Comparison of ENCODE assay signal across 30 cellular contexts in genomic region chr17:66214893-66215528, GRCh38. TPM values are rescaled to one million over a fixed set of nuclear protein-coding genes. Genes with fewer than 3 reads are reported as not detected.
DNase-seq lines count a peak whose midpoint lies in the region; TF ChIP-seq lines count a peak whose summit lies in the region.
"Had no signal": no experiment of that assay in that cellular context is flagged by ENCODE, and none has a peak within 500 bp of the region (broad histone marks: within the 10 kb centered on the region; RNA-seq: fewer than 3 reads in every experiment).

No MANE protein-coding gene starts in this region.

- no peaks in the 10 kb centered on the region for H3F3A ChIP-seq in GM23248 (ENCODE audit: insufficient read depth)

- H3K9ac ChIP-seq in GM23248 = no peak overlapping the region
- H3K9ac ChIP-seq: BLaER1 treated with 17β-estradiol and CSF1 and Interleukin-3, amounts not matched to agents 10 nM and 100 nM; KMS-11 had no signal

- H3K27me3 ChIP-seq in GM23248 (replicated peaks; ENCODE audit: insufficient read depth) = peaks cover 40% of the 10 kb centered on the region
- H3K27me3 ChIP-seq: BLaER1 treated with 17β-estradiol and CSF1 and Interleukin-3, amounts not matched to agents 10 nM and 100 nM; brain microvascular endothelial cell; left lung; transverse colon had no signal

- no peak overlapping the region for H3K4me3 ChIP-seq in HEK293 (ENCODE audit: low read depth, low read length)
- no peak overlapping the region for H3K4me3 ChIP-seq in GM23248
- H3K4me3 ChIP-seq: BLaER1 treated with 17β-estradiol and CSF1 and Interleukin-3, amounts not matched to agents 10 nM and 100 nM; esophagus squamous epithelium; left lung; MG63; transverse colon had no signal

- DNase-seq in DMS79 (lab: John Stamatoyannopoulos, UW) = peak; percentile 9
- peak; percentile 39 for DNase-seq in NCI-H2081 treated with DMSO at 0.1 percent for 48 hours (lab: John Stamatoyannopoulos, UW)
- peak; percentile 77 for DNase-seq in NCI-H774 (lab: John Stamatoyannopoulos, UW)
- DNase-seq in HPDE6-E6E7 (ENCODE audit: extremely low spot score) = no peak
- no peak for DNase-seq in NCI-H524 treated with DMSO at 0.1 percent for 48 hours (lab: John Stamatoyannopoulos, UW)
- no peak for DNase-seq in GM23248
- DNase-seq: activated CD4-positive, alpha-beta T cell treated with anti-CD3 and anti-CD28 coated beads, Interleukin-2, amount 10 ng/mL, durations not matched to agents 24 days and 14 days; amygdala; brain microvascular endothelial cell; Caco-2; esophagus squamous epithelium; foreskin keratinocyte; head of caudate nucleus; left lung; MG63; NCI-H187 treated with DMSO at 0.1 percent for 48 hours; NCI-H82; nephron progenitor cell; SW 1271; transverse colon had no signal

- CTCF ChIA-PET in HEK293 (lab: Yijun Ruan, JAX) = interaction anchor here (0.6 to 3.8 kb wide), 4 partner anchors 15 to 1796 kb away, joined by 3 to 27 read pairs (median 4); no protein-coding TSS in a partner anchor

- no peaks in the 10 kb centered on the region for H3K9me3 ChIP-seq in HEK293 (ENCODE audit: control insufficient read depth, insufficient read depth, low read depth, low read length)
- H3K9me3 ChIP-seq in GM23248 (ENCODE audit: low read depth) = no peaks in the 10 kb centered on the region
- H3K9me3 ChIP-seq: BLaER1 treated with 17β-estradiol and CSF1 and Interleukin-3, amounts not matched to agents 10 nM and 100 nM; Caco-2; esophagus squamous epithelium; left lung; MG63; transverse colon had no signal

- POLR2A ChIA-PET in HEK293 (lab: Yijun Ruan, JAX) = no interaction called here

- H2AFZ ChIP-seq in GM23248 = no peak overlapping the region

- no peaks in the 10 kb centered on the region for H4K20me1 ChIP-seq in GM23248 (ENCODE audit: insufficient read depth)
- H4K20me1 ChIP-seq: BLaER1 treated with 17β-estradiol and CSF1 and Interleukin-3, amounts not matched to agents 10 nM and 100 nM had no signal

- no peak overlapping the region for H3K4me2 ChIP-seq in GM23248 (ENCODE audit: unreplicated experiment)
- H3K4me2 ChIP-seq: BLaER1 treated with 17β-estradiol and CSF1 and Interleukin-3, amounts not matched to agents 10 nM and 100 nM; KMS-11 had no signal

- no peak overlapping the region for H3K27ac ChIP-seq in HEK293 (ENCODE audit: extremely low read depth, low read depth, low read length)
- H3K27ac ChIP-seq in GM23248 = no peak overlapping the region
- H3K27ac ChIP-seq: BLaER1 treated with 17β-estradiol and CSF1 and Interleukin-3, amounts not matched to agents 10 nM and 100 nM; brain microvascular endothelial cell; esophagus squamous epithelium; foreskin keratinocyte; HL-60; KMS-11; left lung; transverse colon had no signal

- H3K9me2 ChIP-seq in GM23248 (ENCODE audit: insufficient read depth) = no peaks in the 10 kb centered on the region

- H3K4me1 ChIP-seq in HEK293 (ENCODE audit: control insufficient read depth, insufficient read depth, low read length) (no peaks in the 10 kb centered on the region), GM23248 (ENCODE audit: insufficient read depth) (no peaks in the 10 kb centered on the region)
- H3K4me1 ChIP-seq: Caco-2, esophagus squamous epithelium, foreskin keratinocyte, left lung, transverse colon had no signal

- H3K79me2 ChIP-seq in GM23248 (ENCODE audit: insufficient read depth) = no peaks in the 10 kb centered on the region

- in situ Hi-C loops in GM23248 (cut with MboI) = loop anchor here (25.0 kb wide), 1 partner anchor 697 kb away; no protein-coding TSS in a partner anchor

- WGBS in GM23248 (ENCODE audit: low coverage in 1 of 2, low lambda C conversion rate in 2 of 2, missing lambda C conversion rate in 2 of 2), 2 experiments = 59 to 61% methylated on average over 5 of the region's 5 CpGs

- H3K36me3 ChIP-seq in HEK293 (ENCODE audit: control insufficient read depth in 2 of 2, insufficient read depth in 1 of 2, low read length in 2 of 2) (no peaks in the 10 kb centered on the region), GM23248 (ENCODE audit: low read depth) (no peaks in the 10 kb centered on the region)
- H3K36me3 ChIP-seq: BLaER1 treated with 17β-estradiol and CSF1 and Interleukin-3, amounts not matched to agents 10 nM and 100 nM; brain microvascular endothelial cell; esophagus squamous epithelium; left lung; MG63; transverse colon had no signal

- no peak for TF ChIP-seq CTCF in HEK293 (tag by site-specific recombination; IDR thresholded peaks at IDR 0.05)

TF ChIP-seq in HEK293, 187 proteins besides CTCF, POLR2A, EP300 and RAD21:
- TF ChIP-seq KLF9 (tag by site-specific recombination; IDR thresholded peaks at IDR 0.05; ENCODE audit: low read depth) (no peak), GLIS1 (tag by site-specific recombination; IDR thresholded peaks at IDR 0.05) (peak; percentile 31; the same call in 1 of the 2 replicates)

RNA-seq across cellular contexts. Expression of gene APOH, which starts 14.2 kb away (rescaled TPM):
- not detected in 2 replicates for total RNA-seq in GM23248 (2014; rRNA removed; shearing (Covaris generic))
- polyA plus RNA-seq in GM23248 (2016; fragmentation: Nextera tagmentation; extraction: Ambion mirVana) = not detected in 2 replicates
- total RNA-seq: activated CD4-positive, alpha-beta T cell treated with anti-CD3 and anti-CD28 coated beads, Interleukin-2, amount 10 ng/mL, durations not matched to agents 24 days and 14 days; activated CD8-positive, alpha-beta memory T cell treated with anti-CD3 and anti-CD28 coated beads for 36 hours; activated naive CD4-positive, alpha-beta T cell treated with anti-CD3 and anti-CD28 coated beads, Interleukin-2, amount 50 U/mL, for 72 hours; chondrocyte; esophagus squamous epithelium; foreskin keratinocyte; H4; osteoblast; subcutaneous adipose tissue had no signal
- polyA plus RNA-seq: foreskin keratinocyte had no signal

RNA-seq across cellular contexts. Expression of gene CEP112, which starts 23.1 kb away (rescaled TPM):
- 6.6 and 14.8 TPM in 2 replicates for total RNA-seq in GM23248 (2014; rRNA removed; shearing (Covaris generic))
- 7.2 and 8.1 TPM in 2 replicates for polyA plus RNA-seq in GM23248 (2016; fragmentation: Nextera tagmentation; extraction: Ambion mirVana)

Comparison
In these comparisons a context has a peak if more than half of its experiments do, and no peak if none do; other contexts are left out.
1. DNase-seq: peak in DMS79 (single experiment), NCI-H2081 treated with DMSO at 0.1 percent for 48 hours (single experiment) and NCI-H774 (single experiment); none in HPDE6-E6E7 (single experiment), NCI-H524 treated with DMSO at 0.1 percent for 48 hours (single experiment) and GM23248 (single experiment).